ENCODE assay signal across 1 cellular context in the genomic region with DNA sequence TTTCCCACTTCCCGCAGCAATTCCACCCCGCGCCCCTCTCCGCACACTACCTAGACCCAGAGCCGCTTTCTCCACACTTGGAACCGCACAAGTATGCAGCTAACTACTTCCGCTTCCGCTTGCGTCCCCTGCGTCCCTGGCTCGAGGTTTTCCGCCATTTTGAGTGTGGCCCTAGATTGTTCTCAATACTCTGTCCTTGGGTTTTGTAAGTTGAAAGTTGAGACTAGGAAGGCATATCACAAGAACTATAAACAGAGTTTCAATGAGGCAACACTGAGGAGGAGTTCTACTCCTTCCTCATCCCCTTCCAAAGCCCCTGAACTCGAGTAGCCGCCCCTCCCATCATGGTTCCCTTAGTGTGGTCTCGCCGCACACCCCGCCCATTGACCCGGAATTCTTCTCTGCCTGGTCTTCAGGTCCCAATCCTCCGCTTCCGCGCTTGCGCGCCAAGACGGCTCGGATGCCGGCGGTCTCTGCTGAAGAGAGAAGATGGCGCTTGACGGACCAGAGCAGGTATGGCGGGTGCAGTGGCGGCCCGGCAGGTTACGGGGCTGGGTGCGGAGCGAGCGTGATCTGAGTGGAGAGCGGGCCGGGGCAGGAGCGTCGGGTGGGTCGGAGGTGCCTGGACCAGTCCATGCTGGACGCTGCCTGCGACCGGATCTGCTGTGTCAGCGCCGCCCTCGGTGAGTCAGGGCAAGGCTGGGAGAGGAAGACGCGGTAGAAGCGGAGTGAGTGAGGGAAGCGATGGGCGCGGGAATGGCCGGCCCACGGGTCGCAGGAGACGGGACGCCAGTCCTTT.
TF ChIP-seq lines count a peak whose summit lies in the region.

Gene FTSJ3 (minus strand): TSS at position 662 of the 799 bp plus-strand sequence. CDS start 761 bp downstream, outside the sequence.
Gene PSMC5 (plus strand): TSS at position 430 of the 799 bp plus-strand sequence. CDS start 60 bp downstream, at position 490.

TF ChIP-seq in GM12878, 131 proteins besides CTCF, POLR2A, EP300 and RAD21 (continued from another document and continues in another):
- TF ChIP-seq ZNF592 (IDR thresholded peaks at IDR 0.05) (peak; percentile 100), IRF3 (IDR thresholded peaks at IDR 0.05) (no peak), ZSCAN29 (IDR thresholded peaks at IDR 0.05) (no peak), MEF2A (IDR thresholded peaks at IDR 0.05; ENCODE audit: insufficient read depth, low read depth, low read length) (no peak), DPF2 (IDR thresholded peaks at IDR 0.05) (peak; percentile 61; the same call in 1 of the 2 replicates), ZNF24 (IDR thresholded peaks at IDR 0.05) (no peak), RUNX3 (IDR thresholded peaks at IDR 0.05; ENCODE audit: low read length) (peak; percentile 89), KAT2A (conservative IDR thresholded peaks at IDR 0.05; ENCODE audit: control insufficient read depth, low read depth, low read length) (no peak), RCOR1 (conservative IDR thresholded peaks at IDR 0.05; ENCODE audit: low read depth, low read length) (0 out of 2 replicates have a peak, but pooled peaks have one; percentile 60), TBL1XR1 (IDR thresholded peaks at IDR 0.05; ENCODE audit: low read depth, low read length) (no peak; the same call in 1 of the 2 replicates), TARDBP (IDR thresholded peaks at IDR 0.05; ENCODE audit: borderline replicate concordance) (no peak; the same call in 1 of the 2 replicates), PKNOX1 (IDR thresholded peaks at IDR 0.05) (peak; percentile 68), NR2F1 (conservative IDR thresholded peaks at IDR 0.05) (0 out of 2 replicates have a peak, but pooled peaks have one; percentile 36), CBX5 (IDR thresholded peaks at IDR 0.05; ENCODE audit: low read depth) (no peak), EZH2 (IDR thresholded peaks at IDR 0.05; ENCODE audit: borderline replicate concordance, control insufficient read depth, low read depth, low read length) (no peak), MEF2B (IDR thresholded peaks at IDR 0.05; ENCODE audit: partially characterized antibody, poor library complexity, severe bottlenecking) (no peak), STAT3 (IDR thresholded peaks at IDR 0.05; ENCODE audit: low read depth, low read length) (no peak), EGR1 (IDR thresholded peaks at IDR 0.05; ENCODE audit: borderline replicate concordance in 1 of 2, low read depth in 2 of 2, low read length in 2 of 2) (peak; percentile 7 to 95; a peak in 1 of 3 replicates), YY1 (IDR thresholded peaks at IDR 0.05; ENCODE audit: low read depth, low read length) (peak; percentile 99), SUZ12 (IDR thresholded peaks at IDR 0.05; ENCODE audit: unreplicated experiment) (no peak), BRCA1 (IDR thresholded peaks at IDR 0.05; ENCODE audit: low read depth, low read length) (no peak), GATAD2B (conservative IDR thresholded peaks at IDR 0.05; ENCODE audit: low read depth) (peak; percentile 64), CBX3 (IDR thresholded peaks at IDR 0.05; ENCODE audit: borderline replicate concordance, low read depth) (no peak), CHD1 (IDR thresholded peaks at IDR 0.05; ENCODE audit: low read depth, low read length) (no peak), YBX1 (IDR thresholded peaks at IDR 0.05) (no peak), RFX5 (IDR thresholded peaks at IDR 0.05; ENCODE audit: low read depth, low read length) (no peak), REST (IDR thresholded peaks at IDR 0.05; ENCODE audit: low read depth, low read length) (0 out of 2 replicates have a peak, but pooled peaks have one; percentile 20), TCF12 (IDR thresholded peaks at IDR 0.05; ENCODE audit: low read depth, low read length) (0 out of 2 replicates have a peak, but pooled peaks have one; percentile 57), E2F4 (IDR thresholded peaks at IDR 0.05; ENCODE audit: low read depth, low read length) (no peak), SREBF1 (IDR thresholded peaks at IDR 0.05; ENCODE audit: low read length) (peak; percentile 37; the same call in 1 of the 2 replicates), ESRRA (IDR thresholded peaks at IDR 0.05; ENCODE audit: low read length) (no peak), NFIC (IDR thresholded peaks at IDR 0.05; ENCODE audit: low read depth, low read length) (no peak), SMAD1 (IDR thresholded peaks at IDR 0.05; ENCODE audit: low read depth, partially characterized antibody) (no peak), MTA3 (IDR thresholded peaks at IDR 0.05; ENCODE audit: borderline replicate concordance, low read length) (no peak), SRF (IDR thresholded peaks at IDR 0.05; ENCODE audit: low read depth in 2 of 2, low read length in 2 of 2) (no peak), ASH2L (IDR thresholded peaks at IDR 0.05; ENCODE audit: borderline replicate concordance, low read depth) (no peak; the same call in 1 of the 2 replicates), NBN (IDR thresholded peaks at IDR 0.05) (peak; percentile 72), ETV6 (conservative IDR thresholded peaks at IDR 0.05 in 1 of 2, IDR thresholded peaks at IDR 0.05 in 1 of 2; ENCODE audit: borderline replicate concordance in 1 of 2, low read depth in 1 of 2) (no peak), HDAC6 (IDR thresholded peaks at IDR 0.05; ENCODE audit: unreplicated experiment) (no peak)
- TF ChIP-seq, protein P1, sequence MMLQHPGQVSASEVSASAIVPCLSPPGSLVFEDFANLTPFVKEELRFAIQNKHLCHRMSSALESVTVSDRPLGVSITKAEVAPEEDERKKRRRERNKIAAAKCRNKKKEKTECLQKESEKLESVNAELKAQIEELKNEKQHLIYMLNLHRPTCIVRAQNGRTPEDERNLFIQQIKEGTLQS (IDR thresholded peaks at IDR 0.05; ENCODE audit: borderline replicate concordance, extremely low read depth, low read depth, low read length): no peak
- TF ChIP-seq, protein P2, sequence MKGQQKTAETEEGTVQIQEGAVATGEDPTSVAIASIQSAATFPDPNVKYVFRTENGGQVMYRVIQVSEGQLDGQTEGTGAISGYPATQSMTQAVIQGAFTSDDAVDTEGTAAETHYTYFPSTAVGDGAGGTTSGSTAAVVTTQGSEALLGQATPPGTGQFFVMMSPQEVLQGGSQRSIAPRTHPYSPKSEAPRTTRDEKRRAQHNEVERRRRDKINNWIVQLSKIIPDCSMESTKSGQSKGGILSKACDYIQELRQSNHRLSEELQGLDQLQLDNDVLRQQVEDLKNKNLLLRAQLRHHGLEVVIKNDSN (IDR thresholded peaks at IDR 0.05; ENCODE audit: borderline replicate concordance, extremely low read length, insufficient read depth, low read depth, low read length): no peak
- TF ChIP-seq, protein P3, sequence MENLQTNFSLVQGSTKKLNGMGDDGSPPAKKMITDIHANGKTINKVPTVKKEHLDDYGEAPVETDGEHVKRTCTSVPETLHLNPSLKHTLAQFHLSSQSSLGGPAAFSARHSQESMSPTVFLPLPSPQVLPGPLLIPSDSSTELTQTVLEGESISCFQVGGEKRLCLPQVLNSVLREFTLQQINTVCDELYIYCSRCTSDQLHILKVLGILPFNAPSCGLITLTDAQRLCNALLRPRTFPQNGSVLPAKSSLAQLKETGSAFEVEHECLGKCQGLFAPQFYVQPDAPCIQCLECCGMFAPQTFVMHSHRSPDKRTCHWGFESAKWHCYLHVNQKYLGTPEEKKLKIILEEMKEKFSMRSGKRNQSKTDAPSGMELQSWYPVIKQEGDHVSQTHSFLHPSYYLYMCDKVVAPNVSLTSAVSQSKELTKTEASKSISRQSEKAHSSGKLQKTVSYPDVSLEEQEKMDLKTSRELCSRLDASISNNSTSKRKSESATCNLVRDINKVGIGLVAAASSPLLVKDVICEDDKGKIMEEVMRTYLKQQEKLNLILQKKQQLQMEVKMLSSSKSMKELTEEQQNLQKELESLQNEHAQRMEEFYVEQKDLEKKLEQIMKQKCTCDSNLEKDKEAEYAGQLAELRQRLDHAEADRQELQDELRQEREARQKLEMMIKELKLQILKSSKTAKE (IDR thresholded peaks at IDR 0.05; ENCODE audit: low read depth, poor library complexity, severe bottlenecking): peak; percentile 23
- TF ChIP-seq, protein P4, sequence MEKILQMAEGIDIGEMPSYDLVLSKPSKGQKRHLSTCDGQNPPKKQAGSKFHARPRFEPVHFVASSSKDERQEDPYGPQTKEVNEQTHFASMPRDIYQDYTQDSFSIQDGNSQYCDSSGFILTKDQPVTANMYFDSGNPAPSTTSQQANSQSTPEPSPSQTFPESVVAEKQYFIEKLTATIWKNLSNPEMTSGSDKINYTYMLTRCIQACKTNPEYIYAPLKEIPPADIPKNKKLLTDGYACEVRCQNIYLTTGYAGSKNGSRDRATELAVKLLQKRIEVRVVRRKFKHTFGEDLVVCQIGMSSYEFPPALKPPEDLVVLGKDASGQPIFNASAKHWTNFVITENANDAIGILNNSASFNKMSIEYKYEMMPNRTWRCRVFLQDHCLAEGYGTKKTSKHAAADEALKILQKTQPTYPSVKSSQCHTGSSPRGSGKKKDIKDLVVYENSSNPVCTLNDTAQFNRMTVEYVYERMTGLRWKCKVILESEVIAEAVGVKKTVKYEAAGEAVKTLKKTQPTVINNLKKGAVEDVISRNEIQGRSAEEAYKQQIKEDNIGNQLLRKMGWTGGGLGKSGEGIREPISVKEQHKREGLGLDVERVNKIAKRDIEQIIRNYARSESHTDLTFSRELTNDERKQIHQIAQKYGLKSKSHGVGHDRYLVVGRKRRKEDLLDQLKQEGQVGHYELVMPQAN (conservative IDR thresholded peaks at IDR 0.05): peak; percentile 92
